In the genomic region with DNA sequence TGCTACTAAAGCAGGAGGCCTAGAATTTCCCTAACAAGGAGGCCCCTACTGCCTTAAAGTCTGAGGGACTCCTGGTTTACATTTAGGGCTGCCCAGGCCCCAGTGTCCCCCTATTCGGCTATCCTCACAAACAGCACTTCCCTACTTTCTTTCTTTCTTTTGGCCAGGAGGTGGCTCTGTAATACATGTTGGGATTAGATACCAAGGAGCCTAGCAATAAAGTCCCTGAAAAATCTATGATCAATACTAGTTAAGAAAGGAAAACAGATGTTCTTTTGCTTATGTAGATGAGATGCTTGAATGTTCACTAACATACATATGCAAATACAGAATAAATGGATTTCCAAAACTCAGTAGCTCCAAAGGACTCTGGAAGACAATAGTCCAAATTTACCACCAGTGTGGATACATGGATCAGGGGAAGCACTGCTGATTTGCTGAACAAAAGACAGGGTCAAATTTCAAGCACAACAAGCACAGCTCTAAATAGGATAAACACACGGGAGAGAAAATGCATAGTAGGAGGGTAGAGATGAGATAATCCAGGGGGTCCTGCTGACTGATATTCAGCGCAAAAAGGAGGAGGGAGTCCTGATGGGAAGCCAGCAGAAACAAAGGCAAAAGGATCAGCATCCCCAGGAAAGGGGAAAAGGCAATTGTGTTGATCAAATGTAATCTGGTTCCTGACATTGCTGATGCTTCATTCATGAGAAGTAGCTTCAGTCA, we compare ENCODE assay signal across 9 cellular contexts.
A peak's percentile ranks its signal among the peaks of the same experiment; 100 is the strongest.
DNase-seq lines count a peak whose midpoint lies in the region; ATAC-seq, FAIRE-seq and TF ChIP-seq lines count a peak whose summit lies in the region.
"Had no signal": no experiment of that assay in that cellular context is flagged by ENCODE, and none has a peak within 500 bp of the region (broad histone marks: within the 10 kb centered on the region; RNA-seq: fewer than 3 reads in every experiment).

No MANE protein-coding gene starts in this region.

- no peak overlapping the region for H4K5ac ChIP-seq in H1 (ENCODE audit: insufficient read length, low read depth, low read length)

- H3K4me3 ChIP-seq in H1 (ENCODE audit: extremely low read depth in 1 of 4, insufficient read depth in 2 of 4, low read depth in 3 of 4, low read length in 4 of 4): no peak overlapping the region
- no peak overlapping the region for H3K4me3 ChIP-seq in osteoblast (ENCODE audit: insufficient read depth, low read length)

- DNase-seq in GM04504 (ENCODE audit: low read depth): peak; percentile 11
- peak; percentile 27 for DNase-seq in NCI-H460 (ENCODE audit: extremely low read depth, low read depth)
- peak; percentile 36 to 54 for DNase-seq in H1 (ENCODE audit: low read depth in 1 of 2, low spot score in 2 of 2)
- no peak for DNase-seq in osteoblast (ENCODE audit: insufficient read length, low spot score, missing footprints)
- no peak for DNase-seq in DMS79 (lab: John Stamatoyannopoulos, UW)
- DNase-seq in OCI-M2 (lab: John Stamatoyannopoulos, UW; ENCODE audit: unreplicated experiment): no peak
- no peak for DNase-seq in GM12891 (ENCODE audit: insufficient read length, low spot score)

- H3K36me3 ChIP-seq in H1 (ENCODE audit: control insufficient read depth in 2 of 4, insufficient read depth in 4 of 4, low read length in 3 of 4) (no peaks in the 10 kb centered on the region), osteoblast (ENCODE audit: insufficient read depth, low read length) (no peaks in the 10 kb centered on the region)
- H3K36me3 ChIP-seq: neutrophil had no signal

- no peak overlapping the region for H3K18ac ChIP-seq in H1 (ENCODE audit: extremely low read depth, low read length)

- H3K4me2 ChIP-seq in H1 (ENCODE audit: insufficient read depth in 1 of 2, low read depth in 2 of 2, low read length in 2 of 2) (no peak overlapping the region; a peak in 2 of 4 replicates), osteoblast (ENCODE audit: insufficient read depth, low read length) (no peak overlapping the region)

- peak overlapping the region; percentile 23; the same call in 1 of the 2 replicates for H2BK12ac ChIP-seq in H1 (ENCODE audit: low read depth, low read length)

- peak overlapping the region; percentile 18 for H2BK120ac ChIP-seq in H1 (replicated peaks; ENCODE audit: low read depth, low read length)

- H2AFZ ChIP-seq in H1 (ENCODE audit: low read length) (no peak overlapping the region), osteoblast (ENCODE audit: low read length) (no peak overlapping the region)

- TF ChIP-seq CTCF in H1 (IDR thresholded peaks at IDR 0.05; ENCODE audit: control extremely low read depth in 1 of 3, insufficient read depth in 1 of 3, low read depth in 1 of 3, low read length in 3 of 3): peak; percentile 7 to 62 (median 47); a peak in 3 of 4 replicates
- peak; percentile 17 for TF ChIP-seq CTCF in osteoblast (IDR thresholded peaks at IDR 0.05; ENCODE audit: extremely low read depth, low read depth, low read length)

- whole genome bisulfite sequencing in H1 (ENCODE audit: extremely low coverage in 1 of 2, insufficient coverage in 1 of 2, insufficient read length in 1 of 2, insufficient replicate concordance in 2 of 2, low coverage in 1 of 2, low lambda C conversion rate in 2 of 2, missing lambda C conversion rate in 1 of 2), 2 experiments: 10% methylated on average over 3 of the region's 3 CpGs; no CpG with 5 or more reads in 1 of the 2 experiments

- no peak overlapping the region for H4K8ac ChIP-seq in H1 (ENCODE audit: extremely low read depth, insufficient read depth, low read length)

- no peak for TF ChIP-seq POLR2A in H1 (IDR thresholded peaks at IDR 0.05; ENCODE audit: control extremely low read depth in 1 of 2, low read depth in 2 of 2, low read length in 2 of 2)
- no peak for TF ChIP-seq POLR2A in GM12891 (IDR thresholded peaks at IDR 0.05; ENCODE audit: low read depth, low read length)

- H2BK20ac ChIP-seq in H1 (ENCODE audit: low read length): no peak overlapping the region

- CTCF ChIA-PET in H1 (lab: Charles Lee; ENCODE audit: partially characterized antibody): interaction anchor here (0.6 to 1.6 kb wide), 13 partner anchors 17 to 1111 kb away, joined by 3 to 5 read pairs (median 3); no protein-coding TSS in a partner anchor

- no peak for TF ChIP-seq EP300 in H1 (IDR thresholded peaks at IDR 0.05; ENCODE audit: borderline replicate concordance in 1 of 2, low read depth in 2 of 2, low read length in 2 of 2)

- peak; percentile 77 to 80 for TF ChIP-seq RAD21 in H1 (IDR thresholded peaks at IDR 0.05 in 1 of 2, conservative IDR thresholded peaks at IDR 0.05 in 1 of 2; ENCODE audit: low read depth in 2 of 2, low read length in 2 of 2)

- no peak overlapping the region for H3K14ac ChIP-seq in H1 (ENCODE audit: insufficient read length)

- H3K4ac ChIP-seq in H1 (replicated peaks; ENCODE audit: insufficient read length, low read depth, low read length): no peak overlapping the region

- H3K9me3 ChIP-seq in H1 (ENCODE audit: insufficient read depth in 2 of 2, low read depth in 1 of 2, low read length in 1 of 2) (no peaks in the 10 kb centered on the region), osteoblast (ENCODE audit: low read depth, low read length) (no peaks in the 10 kb centered on the region)
- H3K9me3 ChIP-seq: neutrophil had no signal

- H4K91ac ChIP-seq in H1 (replicated peaks; ENCODE audit: insufficient read length, low read length): no peak overlapping the region

- H3K79me2 ChIP-seq in H1 (ENCODE audit: control insufficient read depth in 1 of 2, insufficient read depth in 2 of 2, low read length in 2 of 2) (no peaks in the 10 kb centered on the region), osteoblast (ENCODE audit: insufficient read depth, low read length) (no peaks in the 10 kb centered on the region)

- H3K23ac ChIP-seq in H1 (ENCODE audit: insufficient read length): no peak overlapping the region

- no peak overlapping the region for H2BK15ac ChIP-seq in H1 (ENCODE audit: low read length)

- H3K9ac ChIP-seq in H1 (replicated peaks in 1 of 4; ENCODE audit: extremely low read depth in 1 of 4, low read depth in 3 of 4, low read length in 3 of 4): no peak overlapping the region

- peaks cover 0 to 10% (median 3%) of the 10 kb centered on the region in 4 experiments; a peak in 4 of 7 replicates for H3K27me3 ChIP-seq in H1 (replicated peaks in 1 of 4; ENCODE audit: control insufficient read depth in 3 of 4, extremely low read depth in 1 of 4, insufficient read depth in 3 of 4, low read length in 3 of 4)
- H3K27me3 ChIP-seq in osteoblast (ENCODE audit: insufficient read depth, low read length): no peaks in the 10 kb centered on the region
- H3K27me3 ChIP-seq: neutrophil had no signal

- H3K56ac ChIP-seq in H1 (replicated peaks; ENCODE audit: insufficient read length, low read depth, low read length): no peak overlapping the region

- H3K27ac ChIP-seq in H1 (ENCODE audit: low read depth, low read length) (no peak overlapping the region), osteoblast (ENCODE audit: low read depth, low read length) (no peak overlapping the region)
- H3K27ac ChIP-seq: neutrophil had no signal

- H3K23me2 ChIP-seq in H1 (ENCODE audit: low read depth, low read length): no peaks in the 10 kb centered on the region

- ATAC-seq in GM19455 (IDR thresholded peaks at IDR 0.05; ENCODE audit: unreplicated experiment): no peak

- FAIRE-seq in H1 (lab: Jason Lieb, UNC) (peak; percentile 97), GM12891 (lab: Jason Lieb, UNC) (no peak)

- H2AK5ac ChIP-seq in H1 (ENCODE audit: low read depth, low read length): no peak overlapping the region

- H2BK5ac ChIP-seq in H1 (ENCODE audit: low read depth, low read length): peak overlapping the region; percentile 88; the same call in 1 of the 2 replicates

- H4K20me1 ChIP-seq in H1 (replicated peaks in 1 of 2; ENCODE audit: control insufficient read depth in 1 of 2, insufficient read depth in 2 of 2, low read length in 2 of 2) (no peaks in the 10 kb centered on the region), osteoblast (ENCODE audit: insufficient read depth, low read length) (no peaks in the 10 kb centered on the region)

- H3K4me1 ChIP-seq in H1 (replicated peaks in 1 of 4; ENCODE audit: control insufficient read depth in 3 of 4, insufficient read depth in 4 of 4, low read length in 3 of 4) (peaks cover 0 to 28% (median 6%) of the 10 kb centered on the region in 4 experiments; a peak in 3 of 7 replicates), osteoblast (ENCODE audit: insufficient read depth, low read length) (no peaks in the 10 kb centered on the region)

- POLR2A ChIA-PET in H1 (lab: Charles Lee; ENCODE audit: partially characterized antibody): interaction anchor here (0.6 kb wide), 1 partner anchor 391 kb away, joined by 3 read pairs; no protein-coding TSS in a partner anchor

- H3K79me1 ChIP-seq in H1 (ENCODE audit: low read depth, low read length): no peaks in the 10 kb centered on the region

TF ChIP-seq in H1, 55 proteins besides CTCF, POLR2A, EP300 and RAD21 (continues in another document):
- TF ChIP-seq TAF7 (optimal IDR thresholded peaks at IDR 0.05; ENCODE audit: borderline replicate concordance, low read depth, low read length) (peak; percentile 72), MAFK (IDR thresholded peaks at IDR 0.05; ENCODE audit: low read depth, low read length) (0 out of 2 replicates have a peak, but pooled peaks have one; percentile 19), HDAC2 (IDR thresholded peaks at IDR 0.05; ENCODE audit: borderline replicate concordance in 1 of 2, low read depth in 2 of 2, low read length in 2 of 2) (peak; percentile 81 to 95; a peak in 3 of 4 replicates), EGR1 (IDR thresholded peaks at IDR 0.05; ENCODE audit: borderline replicate concordance, low read depth, low read length) (0 out of 2 replicates have a peak, but pooled peaks have one; percentile 4), SP1 (IDR thresholded peaks at IDR 0.05; ENCODE audit: low read depth, low read length) (peak; percentile 40; the same call in 1 of the 2 replicates), POU5F1 (IDR thresholded peaks at IDR 0.05; ENCODE audit: low read depth, low read length) (peak; percentile 49; the same call in 1 of the 2 replicates)

TF ChIP-seq in GM12891, 5 proteins besides CTCF, POLR2A, EP300 and RAD21:
- TF ChIP-seq POLR2AphosphoS5 (IDR thresholded peaks at IDR 0.05; ENCODE audit: low read depth, low read length) (no peak), SPI1 (IDR thresholded peaks at IDR 0.05; ENCODE audit: low read depth, low read length) (no peak), PAX5 (IDR thresholded peaks at IDR 0.05; ENCODE audit: insufficient read depth, low read length, severe bottlenecking) (no peak), POU2F2 (IDR thresholded peaks at IDR 0.05; ENCODE audit: low read depth, low read length) (no peak), TAF1 (IDR thresholded peaks at IDR 0.05; ENCODE audit: low read depth, low read length) (no peak)

Comparison
In these comparisons a context has a peak if more than half of its experiments do, and no peak if none do; other contexts are left out.
1. DNase-seq: peak in GM04504 (single experiment), NCI-H460 (single experiment) and H1 (2 of 2); none in osteoblast (single experiment), DMS79 (single experiment), OCI-M2 (single experiment) and GM12891 (single experiment).